11 cellular contexts compared by ENCODE assay signal in the genomic region with DNA sequence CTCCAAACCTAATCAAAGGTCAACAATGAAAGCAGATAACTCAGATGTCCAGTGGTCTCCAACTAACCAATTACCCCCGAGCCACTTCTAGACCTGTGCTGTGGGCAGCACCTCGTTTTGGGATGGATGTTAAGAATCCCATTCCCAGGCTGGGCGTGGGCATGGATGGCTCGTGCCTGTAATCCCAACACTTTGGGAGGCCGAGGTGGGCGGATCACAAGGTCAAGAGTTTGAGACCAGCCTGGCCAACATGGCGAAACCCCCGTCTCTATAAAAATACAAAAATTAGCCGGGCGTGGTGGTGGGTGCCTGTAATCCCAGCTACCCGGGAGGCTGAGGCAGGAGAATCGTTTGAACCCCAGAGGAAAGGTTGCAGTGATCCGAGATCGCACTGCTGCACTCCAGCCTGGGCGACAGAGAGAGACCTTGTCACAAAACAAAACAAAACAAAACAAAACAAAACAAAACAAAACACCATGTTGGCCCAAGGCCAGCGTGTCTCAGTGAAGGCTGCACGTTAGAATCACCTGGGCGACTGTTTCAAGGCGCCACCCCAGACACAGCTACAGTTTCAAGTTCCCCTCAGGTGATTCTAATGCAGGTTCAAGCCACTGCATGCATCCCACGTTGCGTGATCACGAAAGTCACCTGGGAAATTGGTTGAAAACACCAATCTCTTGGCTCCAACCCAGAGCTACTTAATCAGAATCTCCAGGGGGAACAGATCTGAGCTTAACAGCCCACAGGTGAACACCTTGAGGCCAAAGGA. TPM values are rescaled to one million over a fixed set of nuclear protein-coding genes. Genes with fewer than 3 reads are reported as not detected.
DNase-seq lines count a peak whose midpoint lies in the region; ATAC-seq and TF ChIP-seq lines count a peak whose summit lies in the region.
"Had no signal": no experiment of that assay in that cellular context is flagged by ENCODE, and none has a peak within 500 bp of the region (broad histone marks: within the 10 kb centered on the region; RNA-seq: fewer than 3 reads in every experiment).

No MANE protein-coding gene starts in this region.

- H3K27ac ChIP-seq in BLaER1 (no peak overlapping the region), DOHH2 (ENCODE audit: low read depth, low read length) (no peak overlapping the region), lower lobe of right lung (no peak overlapping the region)
- no peak overlapping the region for H3K27ac ChIP-seq in effector memory CD4-positive, alpha-beta T cell (ENCODE audit: insufficient read depth, low read length, poor library complexity, severe bottlenecking)
- H3K27ac ChIP-seq: suprapubic skin had no signal

- DNase-seq in NCI-H69 (lab: John Stamatoyannopoulos, UW): peak; percentile 49
- DNase-seq in lower lobe of right lung: peak; percentile 14
- no peak for DNase-seq in LoVo (ENCODE audit: low spot score)
- DNase-seq in effector memory CD4-positive, alpha-beta T cell: no peak
- no peak for DNase-seq in HCEC 1CT
- DNase-seq: NCI-H1048 had no signal

- no peak overlapping the region for H3K9ac ChIP-seq in BLaER1

- H3K4me1 ChIP-seq in BLaER1: peaks cover 27% of the 10 kb centered on the region
- H3K4me1 ChIP-seq in DOHH2 (ENCODE audit: control insufficient read depth, low read length): peaks cover 34% of the 10 kb centered on the region
- peaks cover 8% of the 10 kb centered on the region for H3K4me1 ChIP-seq in lower lobe of right lung
- no peaks in the 10 kb centered on the region for H3K4me1 ChIP-seq in effector memory CD4-positive, alpha-beta T cell (ENCODE audit: control insufficient read depth, insufficient read depth, low read length, poor library complexity, severe bottlenecking)

- ATAC-seq in lower lobe of right lung: no peak
- no peak for ATAC-seq in HG03097 (IDR thresholded peaks at IDR 0.05; ENCODE audit: low FRiP score, unreplicated experiment)

- H3K4me2 ChIP-seq in BLaER1: peak overlapping the region; percentile 26; the same call in 1 of the 2 replicates
- peak overlapping the region; percentile 67 for H3K4me2 ChIP-seq in DOHH2 (ENCODE audit: low read length)

- no peaks in the 10 kb centered on the region for H3K9me3 ChIP-seq in BLaER1
- H3K9me3 ChIP-seq in DOHH2 (ENCODE audit: control insufficient read depth, insufficient read depth, low read length): no peaks in the 10 kb centered on the region
- H3K9me3 ChIP-seq in lower lobe of right lung: no peaks in the 10 kb centered on the region
- H3K9me3 ChIP-seq in effector memory CD4-positive, alpha-beta T cell (ENCODE audit: control insufficient read depth, low read length): no peaks in the 10 kb centered on the region
- H3K9me3 ChIP-seq: suprapubic skin had no signal

- H3K79me2 ChIP-seq in DOHH2 (ENCODE audit: control insufficient read depth, low read length): no peaks in the 10 kb centered on the region

- no peaks in the 10 kb centered on the region for H3K9me2 ChIP-seq in DOHH2 (replicated peaks; ENCODE audit: control insufficient read depth, low read length)

- intact Hi-C loops in lower lobe of right lung (cut with DNase I): loop anchor here (10.0 kb wide), 2 partner anchors 164 to 194 kb away; no protein-coding TSS in a partner anchor

- H3K36me3 ChIP-seq in BLaER1 (no peaks in the 10 kb centered on the region), DOHH2 (ENCODE audit: control insufficient read depth, low read length) (no peaks in the 10 kb centered on the region), lower lobe of right lung (no peaks in the 10 kb centered on the region)
- H3K36me3 ChIP-seq in effector memory CD4-positive, alpha-beta T cell (ENCODE audit: control insufficient read depth, insufficient read depth, low read length): no peaks in the 10 kb centered on the region
- H3K36me3 ChIP-seq: suprapubic skin had no signal

- TF ChIP-seq CTCF in DOHH2 (IDR thresholded peaks at IDR 0.05; ENCODE audit: low read depth, low read length, poor library complexity, severe bottlenecking): no peak
- no peak for TF ChIP-seq CTCF in lower lobe of right lung (IDR thresholded peaks at IDR 0.05)

- no peak overlapping the region for H3K4me3 ChIP-seq in BLaER1
- peak overlapping the region; percentile 51 for H3K4me3 ChIP-seq in DOHH2 (ENCODE audit: low read length)
- no peak overlapping the region for H3K4me3 ChIP-seq in lower lobe of right lung
- H3K4me3 ChIP-seq in effector memory CD4-positive, alpha-beta T cell (ENCODE audit: insufficient read depth, low read depth, low read length, poor library complexity, severe bottlenecking): no peak overlapping the region
- H3K4me3 ChIP-seq: lung, suprapubic skin had no signal

- peaks cover 4% of the 10 kb centered on the region; the same call in 1 of the 2 replicates for H3F3A ChIP-seq in DOHH2 (ENCODE audit: control insufficient read depth, insufficient read depth)

- H4K20me1 ChIP-seq in BLaER1 (no peaks in the 10 kb centered on the region), DOHH2 (ENCODE audit: control insufficient read depth, insufficient read depth, low read depth, low read length) (no peaks in the 10 kb centered on the region)

- H3K27me3 ChIP-seq in BLaER1 (no peaks in the 10 kb centered on the region), DOHH2 (ENCODE audit: control insufficient read depth, low read length) (no peaks in the 10 kb centered on the region), lower lobe of right lung (ENCODE audit: low read depth) (no peaks in the 10 kb centered on the region)
- no peaks in the 10 kb centered on the region for H3K27me3 ChIP-seq in effector memory CD4-positive, alpha-beta T cell (replicated peaks; ENCODE audit: control insufficient read depth, insufficient read depth, low read length, poor library complexity, severe bottlenecking)

RNA-seq across cellular contexts. Expression of gene COX4I1, which starts 21.3 kb away (rescaled TPM):
- 391 TPM for total RNA-seq in lower lobe of right lung

RNA-seq across cellular contexts. Expression of gene EMC8, which starts 21.4 kb away (rescaled TPM):
- total RNA-seq in lower lobe of right lung: 21.9 TPM

Comparison
In these comparisons a context has a peak if more than half of its experiments do, and no peak if none do; other contexts are left out.
1. DNase-seq: peak in NCI-H69 (single experiment) and lower lobe of right lung (single experiment); none in LoVo (single experiment), effector memory CD4-positive, alpha-beta T cell (0 of 3) and HCEC 1CT (single experiment).